ENCODE assay signal across 20 cellular contexts in genomic region chr4:77175201-77175610, GRCh38.
"Had no signal": no experiment of that assay in that cellular context is flagged by ENCODE, and none has a peak within 500 bp of the region (broad histone marks: within the 10 kb centered on the region; RNA-seq: fewer than 3 reads in every experiment).

No MANE protein-coding gene starts in this region.

- H3K9me3 Mint-ChIP-seq: activated naive CD4-positive, alpha-beta T cell treated with anti-CD3 and anti-CD28 coated beads, Interleukin-2, amount 50 U/mL, for 72 hours; activated T-cell treated with anti-CD3 and anti-CD28 coated beads, Interleukin-2, amount 50 U/mL, for 4 hours; natural killer cell treated with Interleukin-12 subunit alpha and Interleukin-12 subunit beta and Interleukin-15 and Interleukin-18, amount 100 ng/mL, for 72 hours had no signal

- ATAC-seq: activated CD4-positive, CD25-positive, alpha-beta regulatory T cell treated with anti-CD3 and anti-CD28 coated beads, Interleukin-2, amount 50 U/mL, for 24 hours; activated CD8-positive, alpha-beta memory T cell treated with anti-CD3 and anti-CD28 coated beads, Interleukin-2, amount 10 ng/mL, durations not matched to agents 7 days and 5 days; activated naive CD4-positive, alpha-beta T cell treated with anti-CD3 and anti-CD28 coated beads, Interleukin-2, amount 50 U/mL, for 72 hours; activated T-cell treated with anti-CD3 and anti-CD28 coated beads, Interleukin-2, amount 50 U/mL, for 4 hours; body of pancreas; gastrocnemius medialis; left cardiac atrium; natural killer cell treated with Interleukin-12 subunit alpha and Interleukin-12 subunit beta and Interleukin-15 and Interleukin-18, amount 100 ng/mL, for 72 hours; psoas muscle; sciatic nerve had no signal

- H3K36me3 ChIP-seq: gastrocnemius medialis had no signal

- H3K36me3 Mint-ChIP-seq: activated naive CD4-positive, alpha-beta T cell treated with anti-CD3 and anti-CD28 coated beads, Interleukin-2, amount 50 U/mL, for 72 hours had no signal

- H3K27me3 ChIP-seq: body of pancreas, testis had no signal

- H3K4me1 Mint-ChIP-seq: activated CD8-positive, alpha-beta memory T cell treated with anti-CD3 and anti-CD28 coated beads, Interleukin-2, amount 10 ng/mL, durations not matched to agents 7 days and 5 days had no signal

- H3K27ac ChIP-seq: body of pancreas, coronary artery, epithelial cell of prostate, gastrocnemius medialis, psoas muscle, testis had no signal

- H3K27ac Mint-ChIP-seq: activated CD8-positive, alpha-beta memory T cell treated with anti-CD3 and anti-CD28 coated beads, Interleukin-2, amount 10 ng/mL, durations not matched to agents 7 days and 5 days; activated naive CD4-positive, alpha-beta T cell treated with anti-CD3 and anti-CD28 coated beads, Interleukin-2, amount 50 U/mL, for 72 hours; natural killer cell treated with Interleukin-12 subunit alpha and Interleukin-12 subunit beta and Interleukin-15 and Interleukin-18, amount 100 ng/mL, for 72 hours had no signal

- H3K9me3 ChIP-seq: body of pancreas, gastrocnemius medialis, psoas muscle, testis had no signal

- H3K4me3 ChIP-seq: body of pancreas, coronary artery, gastrocnemius medialis, psoas muscle, testis had no signal

- H3K4me1 ChIP-seq: body of pancreas, gastrocnemius medialis, psoas muscle, testis had no signal

- H3K4me3 Mint-ChIP-seq: activated CD8-positive, alpha-beta memory T cell treated with anti-CD3 and anti-CD28 coated beads, Interleukin-2, amount 10 ng/mL, durations not matched to agents 7 days and 5 days; activated T-cell treated with anti-CD3 and anti-CD28 coated beads, Interleukin-2, amount 50 U/mL, for 4 hours; natural killer cell treated with Interleukin-12 subunit alpha and Interleukin-12 subunit beta and Interleukin-15 and Interleukin-18, amount 100 ng/mL, for 72 hours had no signal

- DNase-seq: activated CD8-positive, alpha-beta memory T cell treated with anti-CD3 and anti-CD28 coated beads, Interleukin-2, amount 10 ng/mL, durations not matched to agents 7 days and 5 days; activated effector memory CD4-positive, alpha-beta T cell treated with anti-CD3 and anti-CD28 coated beads, Interleukin-2, amount 50 U/mL, for 16 hours; activated T-cell treated with anti-CD3 and anti-CD28 coated beads, Interleukin-2, amount 50 U/mL, for 4 hours; amniotic stem cell; body of pancreas; central memory CD4-positive, alpha-beta T cell; effector memory CD4-positive, alpha-beta T cell; gastrocnemius medialis; left cardiac atrium; psoas muscle; stimulated activated CD4-positive, alpha-beta T cell treated with anti-CD3 and anti-CD28 coated beads, Interleukin-12 subunit alpha, Interleukin-12 subunit beta, amount 100 ng/mL, for 4 hours; stimulated activated naive CD4-positive, alpha-beta T cell treated with Interleukin-2 at 50 U/mL for 16 hours; T-helper 2 cell; testis had no signal
